1 cellular context compared by ENCODE assay signal in genomic region chr6:1334725-1335124, GRCh38.
TF ChIP-seq lines count a peak whose summit lies in the region.

No MANE protein-coding gene starts in this region.

TF ChIP-seq in A549, 52 proteins besides CTCF, POLR2A, EP300 and RAD21 (continued from another document):
- no peak for TF ChIP-seq HMGXB4 (CRISPR knock-in tag; IDR thresholded peaks at IDR 0.05; ENCODE audit: borderline replicate concordance)
- TF ChIP-seq SMC3 (IDR thresholded peaks at IDR 0.05): no peak
- TF ChIP-seq BCL3 (IDR thresholded peaks at IDR 0.05): no peak
- no peak for TF ChIP-seq NFE2L2 (conservative IDR thresholded peaks at IDR 0.05; ENCODE audit: low read length)
- TF ChIP-seq REST (IDR thresholded peaks at IDR 0.05): no peak
